8 cellular contexts compared by ENCODE assay signal in the genomic region with DNA sequence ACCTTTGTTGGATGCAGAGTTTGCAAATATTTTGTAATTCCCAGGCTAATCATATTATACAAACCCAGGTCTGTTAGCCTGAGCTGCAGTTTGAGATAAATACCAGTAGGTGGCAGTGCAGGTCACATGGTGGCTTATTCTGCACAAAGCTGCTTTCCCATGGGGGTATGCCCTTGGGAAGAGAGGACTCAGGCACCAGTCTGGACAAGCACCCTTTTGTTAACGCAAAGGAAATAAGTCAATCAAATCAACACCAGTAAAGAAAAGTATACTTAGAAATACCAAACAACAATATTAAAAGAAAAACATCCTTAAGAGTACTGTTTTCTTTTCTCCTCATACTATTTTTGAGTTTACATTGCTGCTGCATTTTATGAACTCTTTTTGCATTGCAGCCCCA.
A peak's percentile ranks its signal among the peaks of the same experiment; 100 is the strongest.
DNase-seq lines count a peak whose midpoint lies in the region; ATAC-seq and TF ChIP-seq lines count a peak whose summit lies in the region.

No MANE protein-coding gene starts in this region.

- no peak overlapping the region for H3K27ac ChIP-seq in colonic mucosa

- H3K4me3 ChIP-seq in H7 (ENCODE audit: insufficient read depth, low read depth, low read length) (no peak overlapping the region), colonic mucosa (no peak overlapping the region)

- H3K27me3 Mint-ChIP-seq in stimulated activated memory B cell treated with anti-CD40 and anti-IgM and Interleukin-4, amounts not matched to agents 10 μg/mL and 1 μg/mL and 100 μg/mL, for 72 hours, result no peaks in the 10 kb centered on the region

- no peaks in the 10 kb centered on the region for H3K36me3 Mint-ChIP-seq in stimulated activated memory B cell treated with anti-CD40 and anti-IgM and Interleukin-4, amounts not matched to agents 10 μg/mL and 1 μg/mL and 100 μg/mL, for 72 hours

- no peak for ATAC-seq in stimulated activated memory B cell treated with anti-CD40 and anti-IgM and Interleukin-4, amounts not matched to agents 10 μg/mL and 1 μg/mL and 100 μg/mL, for 72 hours
- no peak for ATAC-seq in HG03108 (IDR thresholded peaks at IDR 0.05; ENCODE audit: unreplicated experiment)

- H3K9me3 Mint-ChIP-seq in stimulated activated memory B cell treated with anti-CD40 and anti-IgM and Interleukin-4, amounts not matched to agents 10 μg/mL and 1 μg/mL and 100 μg/mL, for 72 hours, result no peaks in the 10 kb centered on the region

- intact Hi-C loops in colonic mucosa (cut with DNase I), result loop anchor here (5.0 kb wide), 1 partner anchor 1596 kb away; no protein-coding TSS in a partner anchor

- no peak overlapping the region for H3K9ac ChIP-seq in colonic mucosa (ENCODE audit: low read depth in 2 of 2, low read length in 2 of 2)

- no peaks in the 10 kb centered on the region for H3K4me1 ChIP-seq in colonic mucosa

- no peaks in the 10 kb centered on the region for H3K27me3 ChIP-seq in H7 (ENCODE audit: control insufficient read depth, insufficient read depth, low read length)
- H3K27me3 ChIP-seq in colonic mucosa, result no peaks in the 10 kb centered on the region

- H3K9me3 ChIP-seq in colonic mucosa, result no peaks in the 10 kb centered on the region

- H3K27ac Mint-ChIP-seq in stimulated activated memory B cell treated with anti-CD40 and anti-IgM and Interleukin-4, amounts not matched to agents 10 μg/mL and 1 μg/mL and 100 μg/mL, for 72 hours, result no peak overlapping the region

- TF ChIP-seq CTCF in colonic mucosa (IDR thresholded peaks at IDR 0.05), result peak; percentile 92

- no peaks in the 10 kb centered on the region for H3K36me3 ChIP-seq in H7 (replicated peaks; ENCODE audit: control insufficient read depth, insufficient read depth, low read length)
- H3K36me3 ChIP-seq in colonic mucosa, result no peaks in the 10 kb centered on the region

- DNase-seq in SIG-M5 treated with dmso at 0.1 percent for 504 hours (lab: John Stamatoyannopoulos, UW; ENCODE audit: unreplicated experiment) (peak; percentile 1), SIG-M5 (lab: John Stamatoyannopoulos, UW) (no peak), H7 (peak; percentile 80), NCI-H69 (lab: John Stamatoyannopoulos, UW) (peak; percentile 83), colonic mucosa (peak; percentile 27), lung microvascular endothelial cell (ENCODE audit: low read depth in 2 of 2) (peak; percentile 54 to 75)

- H3K4me1 Mint-ChIP-seq in stimulated activated memory B cell treated with anti-CD40 and anti-IgM and Interleukin-4, amounts not matched to agents 10 μg/mL and 1 μg/mL and 100 μg/mL, for 72 hours, result no peaks in the 10 kb centered on the region

- no peak overlapping the region for H3K4me3 Mint-ChIP-seq in stimulated activated memory B cell treated with anti-CD40 and anti-IgM and Interleukin-4, amounts not matched to agents 10 μg/mL and 1 μg/mL and 100 μg/mL, for 72 hours
